ENCODE assay signal across 24 cellular contexts in genomic region chr20:48578397-48579098, GRCh38.
DNase-seq lines count a peak whose midpoint lies in the region; ATAC-seq and TF ChIP-seq lines count a peak whose summit lies in the region.
"Had no signal": no experiment of that assay in that cellular context is flagged by ENCODE, and none has a peak within 500 bp of the region (broad histone marks: within the 10 kb centered on the region; RNA-seq: fewer than 3 reads in every experiment).

No MANE protein-coding gene starts in this region.

- H3K27me3 Mint-ChIP-seq in CD14-positive monocyte (ENCODE audit: low read depth in 3 of 3) = peaks cover 4 to 17% (median 11%) of the 10 kb centered on the region in 3 donors
- H3K27me3 Mint-ChIP-seq in T-cell = peaks cover 7 to 33% of the 10 kb centered on the region in 2 donors

- peak; percentile 5 for TF ChIP-seq CTCF in brain microvascular endothelial cell (IDR thresholded peaks at IDR 0.05; ENCODE audit: low read depth, low read length, missing control alignments)
- TF ChIP-seq CTCF in CD14-positive monocyte (IDR thresholded peaks at IDR 0.05) = no peak
- no peak for TF ChIP-seq CTCF in RWPE1 (conservative IDR thresholded peaks at IDR 0.05; ENCODE audit: low read depth)

- POLR2A ChIA-PET in RWPE1 (lab: Yijun Ruan, JAX; ENCODE audit: low non-redundant PET) = no interaction called here
- POLR2A ChIA-PET in T-cell (lab: Charles Lee) = no interaction called here

- DNase-seq in cardiac septum (ENCODE audit: low spot score) (peak; percentile 61), right cardiac atrium (no peak), HuH-7.5 (ENCODE audit: low spot score) (peak; percentile 66), brain microvascular endothelial cell (no peak), CD14-positive monocyte (ENCODE audit: low spot score) (no peak), RWPE1 (ENCODE audit: low spot score) (no peak), GM03348 (ENCODE audit: low spot score) (no peak), T-cell (no peak)
- DNase-seq: activated CD4-positive, alpha-beta T cell treated with anti-CD3 and anti-CD28 coated beads for 4 hours; activated effector memory CD4-positive, alpha-beta T cell treated with Interleukin-2 at 50 U/mL for 16 hours; amniotic stem cell; CD8-positive, alpha-beta T cell; effector memory CD4-positive, alpha-beta T cell; heart right ventricle; immature natural killer cell; NCI-H1048; NCI-H2029; NCI-H446 treated with DMSO at 0.1 percent for 48 hours; stimulated activated CD4-positive, alpha-beta T cell treated with anti-CD3 and anti-CD28 coated beads, Interleukin-1b, Interleukin-23, amount 100 ng/mL, for 48 hours; stimulated activated naive CD8-positive, alpha-beta T cell treated with anti-CD3 and anti-CD28 coated beads, Interleukin-15, Interleukin-2, amounts not matched to agents 100 U/mL and 50 U/mL, for 24 hours had no signal

- H3K9me3 Mint-ChIP-seq in CD14-positive monocyte (no peaks in the 10 kb centered on the region), T-cell (no peaks in the 10 kb centered on the region)
- H3K9me3 Mint-ChIP-seq: CD8-positive, alpha-beta T cell; central memory CD8-positive, alpha-beta T cell had no signal

- in situ Hi-C loops in brain microvascular endothelial cell (cut with HindIII; ENCODE audit: low pct_ligation_motif_present, low sequenced_read_pairs) = no loop called here

- H3K4me1 ChIP-seq in right cardiac atrium (ENCODE audit: control insufficient read depth, insufficient read depth, low read length) = no peaks in the 10 kb centered on the region
- H3K4me1 ChIP-seq: tibial nerve had no signal

- H3K4me1 Mint-ChIP-seq in CD14-positive monocyte (no peaks in the 10 kb centered on the region), T-cell (no peaks in the 10 kb centered on the region)
- H3K4me1 Mint-ChIP-seq: central memory CD8-positive, alpha-beta T cell; immature natural killer cell had no signal

- intact Hi-C loops in cardiac septum (cut with DNase I) = no loop called here
- intact Hi-C loops in right cardiac atrium (cut with DNase I) = no loop called here
- intact Hi-C loops in CD14-positive monocyte (cut with micrococcal nuclease) = no loop called here

- H3K27me3 ChIP-seq in right cardiac atrium (ENCODE audit: control insufficient read depth, insufficient read depth) = no peaks in the 10 kb centered on the region
- H3K27me3 ChIP-seq in brain microvascular endothelial cell (replicated peaks) = no peaks in the 10 kb centered on the region

- H3K36me3 ChIP-seq in brain microvascular endothelial cell (replicated peaks) = no peaks in the 10 kb centered on the region
- H3K36me3 ChIP-seq: heart right ventricle, tibial nerve had no signal

- H3K4me3 ChIP-seq in right cardiac atrium (ENCODE audit: low read length) (no peak overlapping the region), brain microvascular endothelial cell (ENCODE audit: low read depth, low read length) (no peak overlapping the region)
- H3K4me3 ChIP-seq: heart right ventricle, SK-N-MC, tibial nerve had no signal

- ATAC-seq in right cardiac atrium (no peak), T-cell (replicated peaks in 1 of 4) (no peak)
- ATAC-seq: CD8-positive, alpha-beta T cell; heart right ventricle; sciatic nerve; stimulated activated naive CD8-positive, alpha-beta T cell treated with anti-CD3 and anti-CD28 coated beads, Interleukin-15, Interleukin-2, amounts not matched to agents 100 U/mL and 50 U/mL, for 24 hours had no signal

- CTCF ChIA-PET in RWPE1 (lab: Yijun Ruan, JAX) (interaction anchor here (0.5 to 0.7 kb wide), 2 partner anchors 180 to 769 kb away, joined by 3 read pairs; no protein-coding TSS in a partner anchor), T-cell (lab: Charles Lee) (no interaction called here)

- H3K4me3 Mint-ChIP-seq in CD14-positive monocyte (no peak overlapping the region), T-cell (no peak overlapping the region)
- H3K4me3 Mint-ChIP-seq: CD8-positive, alpha-beta T cell; central memory CD8-positive, alpha-beta T cell; immature natural killer cell had no signal

- peaks cover 2% of the 10 kb centered on the region for H3K9me3 ChIP-seq in right cardiac atrium (ENCODE audit: control insufficient read depth, low read length)
- H3K9me3 ChIP-seq: heart right ventricle had no signal

- H3K27ac Mint-ChIP-seq in CD14-positive monocyte = no peak overlapping the region
- no peak overlapping the region for H3K27ac Mint-ChIP-seq in T-cell
- H3K27ac Mint-ChIP-seq: CD8-positive, alpha-beta T cell; immature natural killer cell had no signal

- whole genome bisulfite sequencing in right cardiac atrium = 81% methylated on average over 11 of the region's 11 CpGs

- no peak overlapping the region for H3K27ac ChIP-seq in right cardiac atrium (ENCODE audit: low read length)
- H3K27ac ChIP-seq in brain microvascular endothelial cell = no peak overlapping the region
- H3K27ac ChIP-seq in RWPE1 = no peak overlapping the region
- H3K27ac ChIP-seq: heart right ventricle, SK-N-MC, tibial nerve had no signal

- H3K36me3 Mint-ChIP-seq in CD14-positive monocyte (no peaks in the 10 kb centered on the region), T-cell (no peaks in the 10 kb centered on the region)
- H3K36me3 Mint-ChIP-seq: CD8-positive, alpha-beta T cell; immature natural killer cell had no signal

Comparison
In these comparisons a context has a peak if more than half of its experiments do, and no peak if none do; other contexts are left out.
1. DNase-seq: peak in cardiac septum (single experiment) and HuH-7.5 (single experiment); none in right cardiac atrium (0 of 3), brain microvascular endothelial cell (single experiment), CD14-positive monocyte (single experiment), RWPE1 (single experiment), GM03348 (single experiment) and T-cell (0 of 34).